Comparison of ENCODE assay signal across 25 cellular contexts in genomic region chr9:93278164-93278563, GRCh38.
"Had no signal": no experiment of that assay in that cellular context is flagged by ENCODE, and none has a peak within 500 bp of the region (broad histone marks: within the 10 kb centered on the region; RNA-seq: fewer than 3 reads in every experiment).

No MANE protein-coding gene starts in this region.

- H3K36me3 ChIP-seq: ascending aorta had no signal

- H3K4me1 ChIP-seq: ascending aorta, body of pancreas had no signal

- H3K9me3 Mint-ChIP-seq: activated B cell treated with CpG ODN at 0.5 μM for 24 hours; activated CD4-positive, alpha-beta memory T cell treated with anti-CD3 and anti-CD28 coated beads, Interleukin-2, amount 10 ng/mL, durations not matched to agents 7 days and 5 days; activated naive CD4-positive, alpha-beta T cell treated with anti-CD3 and anti-CD28 coated beads, Interleukin-2, amount 50 U/mL, for 24 hours; T-helper 1 cell treated with Interleukin-12 subunit alpha and Interleukin-12 subunit beta and Interleukin-4 antibody, amounts not matched to agents 30 μg/mL and 1 μg/mL, for 36 hours had no signal

- H3K27me3 ChIP-seq: ascending aorta, body of pancreas had no signal

- DNase-seq: activated B cell treated with CpG ODN at 0.5 μM for 24 hours; activated CD4-positive, alpha-beta memory T cell treated with anti-CD3 and anti-CD28 coated beads, Interleukin-2, amount 10 ng/mL, durations not matched to agents 7 days and 5 days; activated CD4-positive, alpha-beta T cell treated with anti-CD3 and anti-CD28 coated beads for 36 hours; activated CD4-positive, alpha-beta T cell treated with anti-CD3 and anti-CD28 coated beads, Interleukin-2, amount 50 U/mL, for 1 hour; activated effector memory CD4-positive, alpha-beta T cell treated with Interleukin-2 at 50 U/mL for 16 hours; activated naive CD4-positive, alpha-beta T cell; amniotic stem cell; body of pancreas; central memory CD4-positive, alpha-beta T cell; Karpas-422; MM.1S; NCI-H1105; NCI-H1436; NCI-H1694 treated with DMSO at 0.1 percent for 48 hours; NCI-H2029 treated with DMSO at 0.1 percent for 48 hours; NCI-H345; NCI-H510A; NCI-H526 treated with DMSO at 0.1 percent for 48 hours; NCI-H82; SHP77 treated with DMSO at 0.1 percent for 48 hours; T1000 had no signal

- H3K27ac ChIP-seq: ascending aorta, body of pancreas had no signal

- H3K4me3 Mint-ChIP-seq: activated B cell treated with CpG ODN at 0.5 μM for 24 hours; activated CD4-positive, alpha-beta memory T cell treated with anti-CD3 and anti-CD28 coated beads, Interleukin-2, amount 10 ng/mL, durations not matched to agents 7 days and 5 days; activated CD4-positive, alpha-beta T cell treated with anti-CD3 and anti-CD28 coated beads for 36 hours; activated naive CD4-positive, alpha-beta T cell treated with anti-CD3 and anti-CD28 coated beads, Interleukin-2, amount 50 U/mL, for 24 hours; T-helper 1 cell treated with Interleukin-12 subunit alpha and Interleukin-12 subunit beta and Interleukin-4 antibody, amounts not matched to agents 30 μg/mL and 1 μg/mL, for 36 hours had no signal

- H3K27ac Mint-ChIP-seq: activated B cell treated with CpG ODN at 0.5 μM for 24 hours; activated CD4-positive, alpha-beta memory T cell treated with anti-CD3 and anti-CD28 coated beads, Interleukin-2, amount 10 ng/mL, durations not matched to agents 7 days and 5 days; activated CD4-positive, alpha-beta T cell treated with anti-CD3 and anti-CD28 coated beads for 36 hours; activated naive CD4-positive, alpha-beta T cell treated with anti-CD3 and anti-CD28 coated beads, Interleukin-2, amount 50 U/mL, for 24 hours; T-helper 1 cell treated with Interleukin-12 subunit alpha and Interleukin-12 subunit beta and Interleukin-4 antibody, amounts not matched to agents 30 μg/mL and 1 μg/mL, for 36 hours had no signal

- H3K4me1 Mint-ChIP-seq: activated CD4-positive, alpha-beta memory T cell treated with anti-CD3 and anti-CD28 coated beads, Interleukin-2, amount 10 ng/mL, durations not matched to agents 7 days and 5 days; activated CD4-positive, alpha-beta T cell treated with anti-CD3 and anti-CD28 coated beads for 36 hours; activated naive CD4-positive, alpha-beta T cell treated with anti-CD3 and anti-CD28 coated beads, Interleukin-2, amount 50 U/mL, for 24 hours had no signal

- H3K4me3 ChIP-seq: ascending aorta, body of pancreas, K562 had no signal

- H3K9me3 ChIP-seq: ascending aorta, body of pancreas had no signal

- ATAC-seq: activated CD4-positive, alpha-beta T cell treated with anti-CD3 and anti-CD28 coated beads for 36 hours; body of pancreas; K562 had no signal
